Comparison of ENCODE assay signal across 1 cellular context in the genomic region with DNA sequence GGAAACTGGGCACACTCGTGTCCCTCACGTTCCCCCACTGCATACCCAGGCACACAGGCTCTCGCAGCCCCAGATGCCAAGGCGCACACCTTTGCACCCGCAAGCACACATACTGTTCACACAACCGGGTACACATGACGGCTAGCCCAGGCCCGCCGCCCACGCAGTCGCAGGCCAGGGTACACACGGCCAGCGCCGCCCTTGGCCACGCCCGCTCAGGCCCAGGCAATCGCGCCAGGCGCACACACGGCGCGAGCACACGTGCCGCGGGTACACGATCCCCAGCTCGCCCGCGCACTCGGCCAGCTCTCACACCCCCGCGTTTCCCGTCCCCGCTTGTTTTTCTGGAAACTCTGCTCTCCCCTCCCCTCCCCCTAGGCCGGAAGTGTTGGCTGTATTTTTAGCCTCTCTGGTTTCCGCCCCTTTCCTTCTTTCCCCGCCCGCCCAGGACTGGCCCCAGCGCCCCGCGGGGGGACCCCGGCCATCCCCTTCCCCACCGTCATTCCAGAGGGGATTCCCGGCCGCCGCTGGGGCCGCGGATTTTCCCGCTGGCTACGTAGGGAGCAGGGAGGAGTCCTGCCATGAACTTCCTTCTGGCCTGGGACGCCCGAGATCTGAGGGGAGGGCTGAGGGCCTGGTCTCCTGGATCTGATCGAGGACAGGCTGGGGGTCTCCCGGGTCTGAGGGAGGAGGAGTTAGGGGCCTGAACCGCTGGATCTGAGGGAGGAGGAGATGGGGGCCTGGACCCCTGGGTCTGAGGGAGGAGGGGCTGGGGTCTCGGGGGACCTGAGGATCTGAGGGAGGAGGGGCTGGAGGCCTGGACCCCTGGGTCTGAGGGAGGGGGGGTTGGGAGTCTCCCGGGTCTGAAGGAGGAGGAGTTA.
TF ChIP-seq lines count a peak whose summit lies in the region.

No MANE protein-coding gene starts in this region.

TF ChIP-seq in K562, 482 proteins besides CTCF, POLR2A, EP300 and RAD21 (continued from another document and continues in another):
- TF ChIP-seq, protein P1, sequence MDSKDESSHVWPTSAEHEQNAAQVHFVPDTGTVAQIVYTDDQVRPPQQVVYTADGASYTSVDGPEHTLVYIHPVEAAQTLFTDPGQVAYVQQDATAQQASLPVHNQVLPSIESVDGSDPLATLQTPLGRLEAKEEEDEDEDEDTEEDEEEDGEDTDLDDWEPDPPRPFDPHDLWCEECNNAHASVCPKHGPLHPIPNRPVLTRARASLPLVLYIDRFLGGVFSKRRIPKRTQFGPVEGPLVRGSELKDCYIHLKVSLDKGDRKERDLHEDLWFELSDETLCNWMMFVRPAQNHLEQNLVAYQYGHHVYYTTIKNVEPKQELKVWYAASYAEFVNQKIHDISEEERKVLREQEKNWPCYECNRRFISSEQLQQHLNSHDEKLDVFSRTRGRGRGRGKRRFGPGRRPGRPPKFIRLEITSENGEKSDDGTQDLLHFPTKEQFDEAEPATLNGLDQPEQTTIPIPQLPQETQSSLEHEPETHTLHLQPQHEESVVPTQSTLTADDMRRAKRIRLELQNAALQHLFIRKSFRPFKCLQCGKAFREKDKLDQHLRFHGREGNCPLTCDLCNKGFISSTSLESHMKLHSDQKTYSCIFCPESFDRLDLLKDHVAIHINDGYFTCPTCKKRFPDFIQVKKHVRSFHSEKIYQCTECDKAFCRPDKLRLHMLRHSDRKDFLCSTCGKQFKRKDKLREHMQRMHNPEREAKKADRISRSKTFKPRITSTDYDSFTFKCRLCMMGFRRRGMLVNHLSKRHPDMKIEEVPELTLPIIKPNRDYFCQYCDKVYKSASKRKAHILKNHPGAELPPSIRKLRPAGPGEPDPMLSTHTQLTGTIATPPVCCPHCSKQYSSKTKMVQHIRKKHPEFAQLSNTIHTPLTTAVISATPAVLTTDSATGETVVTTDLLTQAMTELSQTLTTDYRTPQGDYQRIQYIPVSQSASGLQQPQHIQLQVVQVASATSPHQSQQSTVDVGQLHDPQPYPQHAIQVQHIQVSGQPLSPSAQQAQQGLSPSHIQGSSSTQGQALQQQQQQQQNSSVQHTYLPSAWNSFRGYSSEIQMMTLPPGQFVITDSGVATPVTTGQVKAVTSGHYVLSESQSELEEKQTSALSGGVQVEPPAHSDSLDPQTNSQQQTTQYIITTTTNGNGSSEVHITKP (IDR thresholded peaks at IDR 0.05; ENCODE audit: partially characterized antibody), result peak; percentile 12
- no peak for TF ChIP-seq IFI16 (CRISPR knock-in tag; IDR thresholded peaks at IDR 0.05)
- no peak for TF ChIP-seq ZFP1 (CRISPR knock-in tag; IDR thresholded peaks at IDR 0.05)
- peak; percentile 24; the same call in 1 of the 2 replicates for TF ChIP-seq ZNF165 (CRISPR knock-in tag; IDR thresholded peaks at IDR 0.05; ENCODE audit: borderline replicate concordance)
- TF ChIP-seq RBBP5 (IDR thresholded peaks at IDR 0.05; ENCODE audit: borderline replicate concordance, insufficient read depth, low read length, poor library complexity, severe bottlenecking), result peak; percentile 65
- peak; percentile 97 for TF ChIP-seq CXXC5 (CRISPR knock-in tag; IDR thresholded peaks at IDR 0.05)
- TF ChIP-seq HNRNPLL (IDR thresholded peaks at IDR 0.05; ENCODE audit: low read depth, low read length, poor library complexity, severe bottlenecking), result no peak
- TF ChIP-seq FOXA3 (CRISPR knock-in tag; conservative IDR thresholded peaks at IDR 0.05 in 1 of 2, IDR thresholded peaks at IDR 0.05 in 1 of 2), result no peak; a peak in 2 of 4 replicates
- no peak; the same call in 1 of the 2 replicates for TF ChIP-seq OTX1 (CRISPR knock-in tag; IDR thresholded peaks at IDR 0.05)
- TF ChIP-seq, protein P2, sequence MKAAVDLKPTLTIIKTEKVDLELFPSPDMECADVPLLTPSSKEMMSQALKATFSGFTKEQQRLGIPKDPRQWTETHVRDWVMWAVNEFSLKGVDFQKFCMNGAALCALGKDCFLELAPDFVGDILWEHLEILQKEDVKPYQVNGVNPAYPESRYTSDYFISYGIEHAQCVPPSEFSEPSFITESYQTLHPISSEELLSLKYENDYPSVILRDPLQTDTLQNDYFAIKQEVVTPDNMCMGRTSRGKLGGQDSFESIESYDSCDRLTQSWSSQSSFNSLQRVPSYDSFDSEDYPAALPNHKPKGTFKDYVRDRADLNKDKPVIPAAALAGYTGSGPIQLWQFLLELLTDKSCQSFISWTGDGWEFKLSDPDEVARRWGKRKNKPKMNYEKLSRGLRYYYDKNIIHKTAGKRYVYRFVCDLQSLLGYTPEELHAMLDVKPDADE (conservative IDR thresholded peaks at IDR 0.05; ENCODE audit: control insufficient read depth, low read depth, low read length), result peak; percentile 87
- TF ChIP-seq PYGO2 (tag; IDR thresholded peaks at IDR 0.05), result no peak
- TF ChIP-seq, protein P3, sequence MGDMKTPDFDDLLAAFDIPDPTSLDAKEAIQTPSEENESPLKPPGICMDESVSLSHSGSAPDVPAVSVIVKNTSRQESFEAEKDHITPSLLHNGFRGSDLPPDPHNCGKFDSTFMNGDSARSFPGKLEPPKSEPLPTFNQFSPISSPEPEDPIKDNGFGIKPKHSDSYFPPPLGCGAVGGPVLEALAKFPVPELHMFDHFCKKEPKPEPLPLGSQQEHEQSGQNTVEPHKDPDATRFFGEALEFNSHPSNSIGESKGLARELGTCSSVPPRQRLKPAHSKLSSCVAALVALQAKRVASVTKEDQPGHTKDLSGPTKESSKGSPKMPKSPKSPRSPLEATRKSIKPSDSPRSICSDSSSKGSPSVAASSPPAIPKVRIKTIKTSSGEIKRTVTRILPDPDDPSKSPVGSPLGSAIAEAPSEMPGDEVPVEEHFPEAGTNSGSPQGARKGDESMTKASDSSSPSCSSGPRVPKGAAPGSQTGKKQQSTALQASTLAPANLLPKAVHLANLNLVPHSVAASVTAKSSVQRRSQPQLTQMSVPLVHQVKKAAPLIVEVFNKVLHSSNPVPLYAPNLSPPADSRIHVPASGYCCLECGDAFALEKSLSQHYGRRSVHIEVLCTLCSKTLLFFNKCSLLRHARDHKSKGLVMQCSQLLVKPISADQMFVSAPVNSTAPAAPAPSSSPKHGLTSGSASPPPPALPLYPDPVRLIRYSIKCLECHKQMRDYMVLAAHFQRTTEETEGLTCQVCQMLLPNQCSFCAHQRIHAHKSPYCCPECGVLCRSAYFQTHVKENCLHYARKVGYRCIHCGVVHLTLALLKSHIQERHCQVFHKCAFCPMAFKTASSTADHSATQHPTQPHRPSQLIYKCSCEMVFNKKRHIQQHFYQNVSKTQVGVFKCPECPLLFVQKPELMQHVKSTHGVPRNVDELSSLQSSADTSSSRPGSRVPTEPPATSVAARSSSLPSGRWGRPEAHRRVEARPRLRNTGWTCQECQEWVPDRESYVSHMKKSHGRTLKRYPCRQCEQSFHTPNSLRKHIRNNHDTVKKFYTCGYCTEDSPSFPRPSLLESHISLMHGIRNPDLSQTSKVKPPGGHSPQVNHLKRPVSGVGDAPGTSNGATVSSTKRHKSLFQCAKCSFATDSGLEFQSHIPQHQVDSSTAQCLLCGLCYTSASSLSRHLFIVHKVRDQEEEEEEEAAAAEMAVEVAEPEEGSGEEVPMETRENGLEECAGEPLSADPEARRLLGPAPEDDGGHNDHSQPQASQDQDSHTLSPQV (IDR thresholded peaks at IDR 0.05), result peak; percentile 97
- no peak for TF ChIP-seq TAL1 (IDR thresholded peaks at IDR 0.05)
- no peak for TF ChIP-seq PTBP1 (IDR thresholded peaks at IDR 0.05; ENCODE audit: low read depth, low read length)
- peak; percentile 71; the same call in 1 of the 2 replicates for TF ChIP-seq ZNF263 (CRISPR knock-in tag; IDR thresholded peaks at IDR 0.05; ENCODE audit: borderline replicate concordance)
- TF ChIP-seq, protein P4, sequence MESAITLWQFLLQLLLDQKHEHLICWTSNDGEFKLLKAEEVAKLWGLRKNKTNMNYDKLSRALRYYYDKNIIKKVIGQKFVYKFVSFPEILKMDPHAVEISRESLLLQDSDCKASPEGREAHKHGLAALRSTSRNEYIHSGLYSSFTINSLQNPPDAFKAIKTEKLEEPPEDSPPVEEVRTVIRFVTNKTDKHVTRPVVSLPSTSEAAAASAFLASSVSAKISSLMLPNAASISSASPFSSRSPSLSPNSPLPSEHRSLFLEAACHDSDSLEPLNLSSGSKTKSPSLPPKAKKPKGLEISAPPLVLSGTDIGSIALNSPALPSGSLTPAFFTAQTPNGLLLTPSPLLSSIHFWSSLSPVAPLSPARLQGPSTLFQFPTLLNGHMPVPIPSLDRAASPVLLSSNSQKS (CRISPR knock-in tag; IDR thresholded peaks at IDR 0.05), result no peak
- TF ChIP-seq U2AF1 (optimal IDR thresholded peaks at IDR 0.05; ENCODE audit: low read depth, low read length), result no peak
- TF ChIP-seq, protein P5, sequence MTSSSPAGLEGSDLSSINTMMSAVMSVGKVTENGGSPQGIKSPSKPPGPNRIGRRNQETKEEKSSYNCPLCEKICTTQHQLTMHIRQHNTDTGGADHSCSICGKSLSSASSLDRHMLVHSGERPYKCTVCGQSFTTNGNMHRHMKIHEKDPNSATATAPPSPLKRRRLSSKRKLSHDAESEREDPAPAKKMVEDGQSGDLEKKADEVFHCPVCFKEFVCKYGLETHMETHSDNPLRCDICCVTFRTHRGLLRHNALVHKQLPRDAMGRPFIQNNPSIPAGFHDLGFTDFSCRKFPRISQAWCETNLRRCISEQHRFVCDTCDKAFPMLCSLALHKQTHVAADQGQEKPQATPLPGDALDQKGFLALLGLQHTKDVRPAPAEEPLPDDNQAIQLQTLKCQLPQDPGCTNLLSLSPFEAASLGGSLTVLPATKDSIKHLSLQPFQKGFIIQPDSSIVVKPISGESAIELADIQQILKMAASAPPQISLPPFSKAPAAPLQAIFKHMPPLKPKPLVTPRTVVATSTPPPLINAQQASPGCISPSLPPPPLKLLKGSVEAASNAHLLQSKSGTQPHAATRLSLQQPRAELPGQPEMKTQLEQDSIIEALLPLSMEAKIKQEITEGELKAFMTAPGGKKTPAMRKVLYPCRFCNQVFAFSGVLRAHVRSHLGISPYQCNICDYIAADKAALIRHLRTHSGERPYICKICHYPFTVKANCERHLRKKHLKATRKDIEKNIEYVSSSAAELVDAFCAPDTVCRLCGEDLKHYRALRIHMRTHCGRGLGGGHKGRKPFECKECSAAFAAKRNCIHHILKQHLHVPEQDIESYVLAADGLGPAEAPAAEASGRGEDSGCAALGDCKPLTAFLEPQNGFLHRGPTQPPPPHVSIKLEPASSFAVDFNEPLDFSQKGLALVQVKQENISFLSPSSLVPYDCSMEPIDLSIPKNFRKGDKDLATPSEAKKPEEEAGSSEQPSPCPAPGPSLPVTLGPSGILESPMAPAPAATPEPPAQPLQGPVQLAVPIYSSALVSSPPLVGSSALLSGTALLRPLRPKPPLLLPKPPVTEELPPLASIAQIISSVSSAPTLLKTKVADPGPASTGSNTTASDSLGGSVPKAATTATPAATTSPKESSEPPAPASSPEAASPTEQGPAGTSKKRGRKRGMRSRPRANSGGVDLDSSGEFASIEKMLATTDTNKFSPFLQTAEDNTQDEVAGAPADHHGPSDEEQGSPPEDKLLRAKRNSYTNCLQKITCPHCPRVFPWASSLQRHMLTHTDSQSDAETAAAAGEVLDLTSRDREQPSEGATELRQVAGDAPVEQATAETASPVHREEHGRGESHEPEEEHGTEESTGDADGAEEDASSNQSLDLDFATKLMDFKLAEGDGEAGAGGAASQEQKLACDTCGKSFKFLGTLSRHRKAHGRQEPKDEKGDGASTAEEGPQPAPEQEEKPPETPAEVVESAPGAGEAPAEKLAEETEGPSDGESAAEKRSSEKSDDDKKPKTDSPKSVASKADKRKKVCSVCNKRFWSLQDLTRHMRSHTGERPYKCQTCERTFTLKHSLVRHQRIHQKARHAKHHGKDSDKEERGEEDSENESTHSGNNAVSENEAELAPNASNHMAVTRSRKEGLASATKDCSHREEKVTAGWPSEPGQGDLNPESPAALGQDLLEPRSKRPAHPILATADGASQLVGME (CRISPR knock-in tag; IDR thresholded peaks at IDR 0.05), result peak; percentile 48; the same call in 1 of the 2 replicates
- TF ChIP-seq ZBTB8A (IDR thresholded peaks at IDR 0.05; ENCODE audit: partially characterized antibody), result no peak
- no peak for TF ChIP-seq RFX1 (IDR thresholded peaks at IDR 0.05)
- TF ChIP-seq ZNF174 (CRISPR knock-in tag; IDR thresholded peaks at IDR 0.05), result no peak
- TF ChIP-seq, protein P6, sequence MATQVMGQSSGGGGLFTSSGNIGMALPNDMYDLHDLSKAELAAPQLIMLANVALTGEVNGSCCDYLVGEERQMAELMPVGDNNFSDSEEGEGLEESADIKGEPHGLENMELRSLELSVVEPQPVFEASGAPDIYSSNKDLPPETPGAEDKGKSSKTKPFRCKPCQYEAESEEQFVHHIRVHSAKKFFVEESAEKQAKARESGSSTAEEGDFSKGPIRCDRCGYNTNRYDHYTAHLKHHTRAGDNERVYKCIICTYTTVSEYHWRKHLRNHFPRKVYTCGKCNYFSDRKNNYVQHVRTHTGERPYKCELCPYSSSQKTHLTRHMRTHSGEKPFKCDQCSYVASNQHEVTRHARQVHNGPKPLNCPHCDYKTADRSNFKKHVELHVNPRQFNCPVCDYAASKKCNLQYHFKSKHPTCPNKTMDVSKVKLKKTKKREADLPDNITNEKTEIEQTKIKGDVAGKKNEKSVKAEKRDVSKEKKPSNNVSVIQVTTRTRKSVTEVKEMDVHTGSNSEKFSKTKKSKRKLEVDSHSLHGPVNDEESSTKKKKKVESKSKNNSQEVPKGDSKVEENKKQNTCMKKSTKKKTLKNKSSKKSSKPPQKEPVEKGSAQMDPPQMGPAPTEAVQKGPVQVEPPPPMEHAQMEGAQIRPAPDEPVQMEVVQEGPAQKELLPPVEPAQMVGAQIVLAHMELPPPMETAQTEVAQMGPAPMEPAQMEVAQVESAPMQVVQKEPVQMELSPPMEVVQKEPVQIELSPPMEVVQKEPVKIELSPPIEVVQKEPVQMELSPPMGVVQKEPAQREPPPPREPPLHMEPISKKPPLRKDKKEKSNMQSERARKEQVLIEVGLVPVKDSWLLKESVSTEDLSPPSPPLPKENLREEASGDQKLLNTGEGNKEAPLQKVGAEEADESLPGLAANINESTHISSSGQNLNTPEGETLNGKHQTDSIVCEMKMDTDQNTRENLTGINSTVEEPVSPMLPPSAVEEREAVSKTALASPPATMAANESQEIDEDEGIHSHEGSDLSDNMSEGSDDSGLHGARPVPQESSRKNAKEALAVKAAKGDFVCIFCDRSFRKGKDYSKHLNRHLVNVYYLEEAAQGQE (CRISPR knock-in tag; IDR thresholded peaks at IDR 0.05; ENCODE audit: low read depth), result no peak
- no peak for TF ChIP-seq MTF1 (CRISPR knock-in tag; IDR thresholded peaks at IDR 0.05; ENCODE audit: borderline replicate concordance)
- TF ChIP-seq L3MBTL2 (IDR thresholded peaks at IDR 0.05), result peak; percentile 96
- no peak for TF ChIP-seq CCAR2 (IDR thresholded peaks at IDR 0.05; ENCODE audit: low read depth, low read length)
- TF ChIP-seq, protein P7, sequence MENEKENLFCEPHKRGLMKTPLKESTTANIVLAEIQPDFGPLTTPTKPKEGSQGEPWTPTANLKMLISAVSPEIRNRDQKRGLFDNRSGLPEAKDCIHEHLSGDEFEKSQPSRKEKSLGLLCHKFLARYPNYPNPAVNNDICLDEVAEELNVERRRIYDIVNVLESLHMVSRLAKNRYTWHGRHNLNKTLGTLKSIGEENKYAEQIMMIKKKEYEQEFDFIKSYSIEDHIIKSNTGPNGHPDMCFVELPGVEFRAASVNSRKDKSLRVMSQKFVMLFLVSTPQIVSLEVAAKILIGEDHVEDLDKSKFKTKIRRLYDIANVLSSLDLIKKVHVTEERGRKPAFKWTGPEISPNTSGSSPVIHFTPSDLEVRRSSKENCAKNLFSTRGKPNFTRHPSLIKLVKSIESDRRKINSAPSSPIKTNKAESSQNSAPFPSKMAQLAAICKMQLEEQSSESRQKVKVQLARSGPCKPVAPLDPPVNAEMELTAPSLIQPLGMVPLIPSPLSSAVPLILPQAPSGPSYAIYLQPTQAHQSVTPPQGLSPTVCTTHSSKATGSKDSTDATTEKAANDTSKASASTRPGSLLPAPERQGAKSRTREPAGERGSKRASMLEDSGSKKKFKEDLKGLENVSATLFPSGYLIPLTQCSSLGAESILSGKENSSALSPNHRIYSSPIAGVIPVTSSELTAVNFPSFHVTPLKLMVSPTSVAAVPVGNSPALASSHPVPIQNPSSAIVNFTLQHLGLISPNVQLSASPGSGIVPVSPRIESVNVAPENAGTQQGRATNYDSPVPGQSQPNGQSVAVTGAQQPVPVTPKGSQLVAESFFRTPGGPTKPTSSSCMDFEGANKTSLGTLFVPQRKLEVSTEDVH (IDR thresholded peaks at IDR 0.05; ENCODE audit: low read depth, partially characterized antibody), result peak; percentile 47
- no peak for TF ChIP-seq ZNF121 (CRISPR knock-in tag; conservative IDR thresholded peaks at IDR 0.05)
